ENCODE assay signal across 34 cellular contexts in genomic region chr14:59912443-59912842, GRCh38. TPM values are rescaled to one million over a fixed set of nuclear protein-coding genes. Genes with fewer than 3 reads are reported as not detected.
"Had no signal": no experiment of that assay in that cellular context is flagged by ENCODE, and none has a peak within 500 bp of the region (broad histone marks: within the 10 kb centered on the region; RNA-seq: fewer than 3 reads in every experiment).

No MANE protein-coding gene starts in this region.

- ATAC-seq: activated naive CD4-positive, alpha-beta T cell treated with anti-CD3 and anti-CD28 coated beads, Interleukin-2, amount 50 U/mL, for 72 hours; activated T-cell treated with anti-CD3 and anti-CD28 coated beads, Interleukin-2, amount 50 U/mL, for 72 hours; gastroesophageal sphincter; T-helper 17 cell had no signal

- H3K4me1 ChIP-seq: ascending aorta, breast epithelium, colonic mucosa, esophagus squamous epithelium, gastroesophageal sphincter had no signal

- H3K36me3 ChIP-seq: ascending aorta, breast epithelium, cardiac muscle cell, colonic mucosa, esophagus squamous epithelium, gastroesophageal sphincter had no signal

- H3K36me3 Mint-ChIP-seq: activated naive CD4-positive, alpha-beta T cell treated with anti-CD3 and anti-CD28 coated beads, Interleukin-2, amount 10 ng/mL, durations not matched to agents 7 days and 5 days; activated naive CD8-positive, alpha-beta T cell treated with anti-CD3 and anti-CD28 coated beads, Interleukin-2, amount 10 ng/mL, durations not matched to agents 7 days and 5 days had no signal

- H3K27me3 ChIP-seq: ascending aorta, cardiac muscle cell, colonic mucosa had no signal

- H3K4me1 Mint-ChIP-seq: activated CD4-positive, alpha-beta memory T cell treated with anti-CD3 and anti-CD28 coated beads, Interleukin-2, amount 10 ng/mL, durations not matched to agents 7 days and 5 days; activated CD4-positive, alpha-beta T cell treated with anti-CD3 and anti-CD28 coated beads, Interleukin-2, amount 10 ng/mL, durations not matched to agents 7 days and 5 days; activated naive CD4-positive, alpha-beta T cell treated with anti-CD3 and anti-CD28 coated beads, Interleukin-2, amount 10 ng/mL, durations not matched to agents 7 days and 5 days; activated naive CD8-positive, alpha-beta T cell treated with anti-CD3 and anti-CD28 coated beads, Interleukin-2, amount 10 ng/mL, durations not matched to agents 7 days and 5 days; T-helper 17 cell had no signal

- H3K4me3 Mint-ChIP-seq: activated CD4-positive, alpha-beta memory T cell treated with anti-CD3 and anti-CD28 coated beads, Interleukin-2, amount 10 ng/mL, durations not matched to agents 7 days and 5 days; activated CD4-positive, alpha-beta T cell treated with anti-CD3 and anti-CD28 coated beads, Interleukin-2, amount 10 ng/mL, durations not matched to agents 7 days and 5 days; activated naive CD4-positive, alpha-beta T cell treated with anti-CD3 and anti-CD28 coated beads, Interleukin-2, amount 10 ng/mL, durations not matched to agents 7 days and 5 days; activated naive CD8-positive, alpha-beta T cell treated with anti-CD3 and anti-CD28 coated beads, Interleukin-2, amount 10 ng/mL, durations not matched to agents 7 days and 5 days; activated T-cell treated with anti-CD3 and anti-CD28 coated beads, Interleukin-2, amount 50 U/mL, for 24 hours; activated T-cell treated with anti-CD3 and anti-CD28 coated beads, Interleukin-2, amount 50 U/mL, for 72 hours; brain; T-helper 17 cell; T-helper 2 cell treated with Interferon-gamma antibody and Interleukin-4, amounts not matched to agents 5 μg/mL and 100 μg/mL, for 36 hours had no signal

- H3K9me3 ChIP-seq: ascending aorta, breast epithelium, colonic mucosa, esophagus squamous epithelium, gastroesophageal sphincter had no signal

- H3K27ac Mint-ChIP-seq: activated CD4-positive, alpha-beta memory T cell treated with anti-CD3 and anti-CD28 coated beads, Interleukin-2, amount 10 ng/mL, durations not matched to agents 7 days and 5 days; activated CD4-positive, alpha-beta T cell treated with anti-CD3 and anti-CD28 coated beads, Interleukin-2, amount 10 ng/mL, durations not matched to agents 7 days and 5 days; activated naive CD4-positive, alpha-beta T cell treated with anti-CD3 and anti-CD28 coated beads, Interleukin-2, amount 10 ng/mL, durations not matched to agents 7 days and 5 days; activated naive CD4-positive, alpha-beta T cell treated with anti-CD3 and anti-CD28 coated beads, Interleukin-2, amount 50 U/mL, for 72 hours; activated naive CD8-positive, alpha-beta T cell treated with anti-CD3 and anti-CD28 coated beads, Interleukin-2, amount 10 ng/mL, durations not matched to agents 7 days and 5 days; activated T-cell treated with anti-CD3 and anti-CD28 coated beads, Interleukin-2, amount 50 U/mL, for 24 hours; activated T-cell treated with anti-CD3 and anti-CD28 coated beads, Interleukin-2, amount 50 U/mL, for 72 hours; brain; T-helper 17 cell; T-helper 2 cell treated with Interferon-gamma antibody and Interleukin-4, amounts not matched to agents 5 μg/mL and 100 μg/mL, for 36 hours had no signal

- H3K4me3 ChIP-seq: ascending aorta, breast epithelium, cardiac muscle cell, colonic mucosa, esophagus squamous epithelium, gastroesophageal sphincter had no signal

- DNase-seq: activated CD4-positive, alpha-beta memory T cell treated with anti-CD3 and anti-CD28 coated beads, Interleukin-2, amount 10 ng/mL, durations not matched to agents 7 days and 5 days; activated CD4-positive, alpha-beta T cell treated with anti-CD3 and anti-CD28 coated beads for 1 hour; activated CD4-positive, alpha-beta T cell treated with anti-CD3 and anti-CD28 coated beads for 4 hours; activated CD4-positive, alpha-beta T cell treated with anti-CD3 and anti-CD28 coated beads, Interleukin-2, amount 10 ng/mL, durations not matched to agents 7 days and 5 days; activated CD4-positive, alpha-beta T cell treated with anti-CD3 and anti-CD28 coated beads, Interleukin-2, amount 50 U/mL, for 4 hours; activated CD8-positive, alpha-beta memory T cell treated with anti-CD3 and anti-CD28 coated beads, Interleukin-2, amount 50 U/mL, for 48 hours; activated gamma-delta T cell; activated naive CD4-positive, alpha-beta T cell; activated naive CD4-positive, alpha-beta T cell treated with anti-CD3 and anti-CD28 coated beads, Interleukin-2, amount 10 ng/mL, durations not matched to agents 7 days and 5 days; activated naive CD8-positive, alpha-beta T cell treated with anti-CD3 and anti-CD28 coated beads, Interleukin-2, amount 10 ng/mL, durations not matched to agents 7 days and 5 days; activated T-cell treated with anti-CD3 and anti-CD28 coated beads for 4 hours; activated T-cell treated with anti-CD3 and anti-CD28 coated beads, Interleukin-2, amount 50 U/mL, for 24 hours; activated T-cell treated with anti-CD3 and anti-CD28 coated beads, Interleukin-2, amount 50 U/mL, for 72 hours; central memory CD4-positive, alpha-beta T cell; cerebellar nuclear complex; colonic mucosa; effector CD8-positive, alpha-beta T cell; esophagus squamous epithelium; foreskin melanocyte; T-helper 1 cell; T-helper 17 cell; T1000 had no signal

- H3K27me3 Mint-ChIP-seq: brain had no signal

- H3K27ac ChIP-seq: ascending aorta, breast epithelium, cardiac muscle cell, colonic mucosa, epithelial cell of prostate, esophagus squamous epithelium, gastroesophageal sphincter had no signal

- H3K9me3 Mint-ChIP-seq: activated CD4-positive, alpha-beta memory T cell treated with anti-CD3 and anti-CD28 coated beads, Interleukin-2, amount 10 ng/mL, durations not matched to agents 7 days and 5 days; activated CD4-positive, alpha-beta T cell treated with anti-CD3 and anti-CD28 coated beads, Interleukin-2, amount 10 ng/mL, durations not matched to agents 7 days and 5 days; activated naive CD4-positive, alpha-beta T cell treated with anti-CD3 and anti-CD28 coated beads, Interleukin-2, amount 10 ng/mL, durations not matched to agents 7 days and 5 days; activated naive CD4-positive, alpha-beta T cell treated with anti-CD3 and anti-CD28 coated beads, Interleukin-2, amount 50 U/mL, for 72 hours; activated naive CD8-positive, alpha-beta T cell treated with anti-CD3 and anti-CD28 coated beads, Interleukin-2, amount 10 ng/mL, durations not matched to agents 7 days and 5 days; activated T-cell treated with anti-CD3 and anti-CD28 coated beads, Interleukin-2, amount 50 U/mL, for 24 hours; activated T-cell treated with anti-CD3 and anti-CD28 coated beads, Interleukin-2, amount 50 U/mL, for 72 hours; T-helper 2 cell treated with Interferon-gamma antibody and Interleukin-4, amounts not matched to agents 5 μg/mL and 100 μg/mL, for 36 hours had no signal

RNA-seq across cellular contexts. Expression of gene LRRC9, which starts 7.5 kb away (rescaled TPM):
- total RNA-seq: activated CD4-positive, alpha-beta memory T cell treated with anti-CD3 and anti-CD28 coated beads, Interleukin-2, amount 10 ng/mL, durations not matched to agents 7 days and 5 days; activated CD4-positive, alpha-beta T cell treated with anti-CD3 and anti-CD28 coated beads, Interleukin-2, amount 10 ng/mL, durations not matched to agents 7 days and 5 days; activated naive CD8-positive, alpha-beta T cell treated with anti-CD3 and anti-CD28 coated beads, Interleukin-2, amount 10 ng/mL, durations not matched to agents 7 days and 5 days; activated T-cell treated with anti-CD3 and anti-CD28 coated beads, Interleukin-2, amount 50 U/mL, for 72 hours; ascending aorta; dermis microvascular lymphatic vessel endothelial cell; endothelial cell of umbilical vein; esophagus squamous epithelium; fibroblast of lung; gastroesophageal sphincter; glomerular endothelial cell; T-helper 17 cell had no signal

RNA-seq across cellular contexts. Expression of gene RTN1, which starts 41.9 kb away (rescaled TPM):
- total RNA-seq: activated CD4-positive, alpha-beta memory T cell treated with anti-CD3 and anti-CD28 coated beads, Interleukin-2, amount 10 ng/mL, durations not matched to agents 7 days and 5 days; activated CD4-positive, alpha-beta T cell treated with anti-CD3 and anti-CD28 coated beads, Interleukin-2, amount 10 ng/mL, durations not matched to agents 7 days and 5 days; activated naive CD4-positive, alpha-beta T cell treated with anti-CD3 and anti-CD28 coated beads, Interleukin-2, amount 50 U/mL, for 72 hours; activated naive CD8-positive, alpha-beta T cell treated with anti-CD3 and anti-CD28 coated beads, Interleukin-2, amount 10 ng/mL, durations not matched to agents 7 days and 5 days; activated T-cell treated with anti-CD3 and anti-CD28 coated beads, Interleukin-2, amount 50 U/mL, for 72 hours had no signal
